Comparison of ENCODE assay signal across 10 cellular contexts in the genomic region with DNA sequence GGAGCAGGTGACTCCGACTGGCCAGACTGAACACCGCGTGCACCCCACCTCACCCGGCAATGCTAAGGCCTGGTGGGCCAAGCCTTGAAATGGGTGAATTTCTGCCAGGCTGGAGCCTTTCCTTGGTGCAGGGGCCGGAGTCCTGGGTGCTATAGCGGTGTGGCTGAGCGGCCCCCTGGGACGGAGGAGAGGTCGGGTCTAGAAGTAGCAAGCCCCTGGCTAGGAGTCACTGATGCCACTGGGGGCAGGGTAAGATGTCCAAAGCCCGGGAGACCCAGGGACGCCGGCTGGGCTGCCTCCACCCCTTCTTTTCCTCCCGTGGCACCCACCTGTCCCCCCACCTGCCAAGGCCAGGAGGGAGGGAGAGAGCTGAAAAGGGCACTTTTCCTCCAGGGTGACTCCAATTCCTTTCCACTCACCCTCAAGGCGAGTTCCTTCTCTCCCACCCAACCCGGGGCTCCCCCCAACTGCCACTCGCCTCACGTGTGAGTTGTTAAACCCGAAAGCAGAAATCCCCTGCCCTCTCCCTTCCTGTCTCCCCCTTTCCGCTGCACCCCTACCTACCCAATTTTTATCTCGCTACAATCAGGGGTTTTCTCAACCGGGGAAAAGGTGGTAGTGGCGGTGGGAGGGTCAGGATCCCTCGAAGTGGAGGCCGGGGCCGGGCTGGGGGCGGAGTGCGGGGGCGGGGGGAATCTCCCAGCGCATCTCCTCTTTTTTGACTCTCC. TPM values are rescaled to one million over a fixed set of nuclear protein-coding genes. Genes with fewer than 3 reads are reported as not detected.
DNase-seq lines count a peak whose midpoint lies in the region; ATAC-seq, FAIRE-seq and TF ChIP-seq lines count a peak whose summit lies in the region.
"Had no signal": no experiment of that assay in that cellular context is flagged by ENCODE, and none has a peak within 500 bp of the region (broad histone marks: within the 10 kb centered on the region; RNA-seq: fewer than 3 reads in every experiment).

No MANE protein-coding gene starts in this region.

- H3K36me3 ChIP-seq in HUES6 (ENCODE audit: control insufficient read depth, insufficient read depth, low read length) (no peaks in the 10 kb centered on the region), endothelial cell of umbilical vein (ENCODE audit: control insufficient read depth in 2 of 2, extremely low read depth in 1 of 2, insufficient read depth in 2 of 2, low read length in 2 of 2) (no peaks in the 10 kb centered on the region)

- peaks cover 17% of the 10 kb centered on the region for H3K36me3 Mint-ChIP-seq in activated CD4-positive, alpha-beta memory T cell treated with anti-CD3 and anti-CD28 coated beads, Interleukin-2, amount 10 ng/mL, durations not matched to agents 7 days and 5 days (ENCODE audit: low read depth)
- H3K36me3 Mint-ChIP-seq in stimulated activated naive B cell treated with anti-CD40 and anti-IgM and Interleukin-4, amounts not matched to agents 10 μg/mL and 1 μg/mL and 100 μg/mL, for 72 hours, result peaks cover 7 to 10% of the 10 kb centered on the region in 2 donors

- no peaks in the 10 kb centered on the region for H3K9me3 Mint-ChIP-seq in activated CD4-positive, alpha-beta memory T cell treated with anti-CD3 and anti-CD28 coated beads, Interleukin-2, amount 10 ng/mL, durations not matched to agents 7 days and 5 days
- peaks cover 0 to 1% of the 10 kb centered on the region in 2 donors for H3K9me3 Mint-ChIP-seq in stimulated activated naive B cell treated with anti-CD40 and anti-IgM and Interleukin-4, amounts not matched to agents 10 μg/mL and 1 μg/mL and 100 μg/mL, for 72 hours

- peak in 1 of 2 donors; percentile 26 for ATAC-seq in stimulated activated naive B cell treated with anti-CD40 and anti-IgM and Interleukin-4, amounts not matched to agents 10 μg/mL and 1 μg/mL and 100 μg/mL, for 72 hours (replicated peaks)

- DNase-seq in activated CD4-positive, alpha-beta memory T cell treated with anti-CD3 and anti-CD28 coated beads, Interleukin-2, amount 10 ng/mL, durations not matched to agents 7 days and 5 days, result peak; percentile 62
- no peak for DNase-seq in endothelial cell of umbilical vein (ENCODE audit: low read depth, low spot score)
- no peak for DNase-seq in stimulated activated naive B cell treated with anti-CD40 and anti-IgM and Interleukin-4, amounts not matched to agents 10 μg/mL and 1 μg/mL and 100 μg/mL, for 72 hours
- DNase-seq in DMS53 treated with DMSO at 0.1 percent for 48 hours (lab: John Stamatoyannopoulos, UW; ENCODE audit: unreplicated experiment), result no peak
- DNase-seq in SW 1271 (lab: John Stamatoyannopoulos, UW), result no peak
- DNase-seq in NCI-H1092 (lab: John Stamatoyannopoulos, UW), result no peak
- DNase-seq: caudate nucleus, NCI-H510A had no signal

- intact Hi-C loops in endothelial cell of umbilical vein (cut with micrococcal nuclease), result no loop called here

- peak overlapping the region; percentile 70 for H3K4me3 Mint-ChIP-seq in activated CD4-positive, alpha-beta memory T cell treated with anti-CD3 and anti-CD28 coated beads, Interleukin-2, amount 10 ng/mL, durations not matched to agents 7 days and 5 days
- H3K4me3 Mint-ChIP-seq in stimulated activated naive B cell treated with anti-CD40 and anti-IgM and Interleukin-4, amounts not matched to agents 10 μg/mL and 1 μg/mL and 100 μg/mL, for 72 hours, result peak overlapping the region; percentile 61 to 62

- dilution Hi-C loops in endothelial cell of umbilical vein (cut with MboI; ENCODE audit: extremely low pct_ligation_motif_present, low sequenced_read_pairs), result no loop called here

- peak overlapping the region; percentile 54 for H3K4me3 ChIP-seq in HUES6 (ENCODE audit: low read depth, low read length)
- H3K4me3 ChIP-seq in endothelial cell of umbilical vein (replicated peaks in 1 of 3; ENCODE audit: insufficient read depth in 1 of 3, low read depth in 1 of 3, low read length in 3 of 3), result peak overlapping the region in 2 of 3 experiments; percentile 0 to 9

- FAIRE-seq in endothelial cell of umbilical vein (lab: Jason Lieb, UNC), result no peak

- no peak for TF ChIP-seq CTCF in endothelial cell of umbilical vein (IDR thresholded peaks at IDR 0.05; ENCODE audit: extremely low read depth in 1 of 2, insufficient read depth in 1 of 2, low read depth in 1 of 2, low read length in 2 of 2)

- POLR2A ChIA-PET in activated CD4-positive, alpha-beta memory T cell treated with anti-CD3 and anti-CD28 coated beads, Interleukin-2, amount 10 ng/mL, durations not matched to agents 7 days and 5 days (lab: Charles Lee), result interaction anchor here (0.7 to 9.0 kb wide), 7 partner anchors 10 to 284 kb away, joined by 3 to 100 read pairs (median 11); no protein-coding TSS in a partner anchor
- POLR2A ChIA-PET in endothelial cell of umbilical vein (lab: Charles Lee), result interaction anchor here (1.0 kb wide), 1 partner anchor 11 kb away, joined by 3 read pairs; no protein-coding TSS in a partner anchor

- H4K20me1 ChIP-seq in endothelial cell of umbilical vein (replicated peaks; ENCODE audit: control insufficient read depth, extremely low read depth, insufficient read depth, low read length), result no peaks in the 10 kb centered on the region

- no TSS peak for BruUV-seq in endothelial cell of umbilical vein (replicated peaks; lab: Mats Ljungman, UMichigan)

- H2AFZ ChIP-seq in endothelial cell of umbilical vein (ENCODE audit: low read depth, low read length), result peak overlapping the region; percentile 7

- H3K9me1 ChIP-seq in endothelial cell of umbilical vein (replicated peaks; ENCODE audit: control insufficient read depth, extremely low read depth, insufficient read depth, low read length), result no peaks in the 10 kb centered on the region

- no peak for TF ChIP-seq POLR2A in endothelial cell of umbilical vein (IDR thresholded peaks at IDR 0.05; ENCODE audit: low read depth, low read length)

- peaks cover 99% of the 10 kb centered on the region for H3K27me3 ChIP-seq in HUES6 (ENCODE audit: control insufficient read depth, insufficient read depth, low read length)
- H3K27me3 ChIP-seq in endothelial cell of umbilical vein (ENCODE audit: control insufficient read depth in 2 of 2, insufficient read depth in 2 of 2, low read length in 2 of 2), result peaks cover 0 to 8% of the 10 kb centered on the region in 2 experiments

- CTCF ChIA-PET in activated CD4-positive, alpha-beta memory T cell treated with anti-CD3 and anti-CD28 coated beads, Interleukin-2, amount 10 ng/mL, durations not matched to agents 7 days and 5 days (lab: Charles Lee), result interaction anchor here (3.4 kb wide), 1 partner anchor 11 kb away, joined by 13 read pairs; no protein-coding TSS in a partner anchor
- CTCF ChIA-PET in endothelial cell of umbilical vein (lab: Charles Lee), result interaction anchor here (1.7 kb wide), 1 partner anchor 176 kb away, joined by 7 read pairs; no protein-coding TSS in a partner anchor

- peaks cover 67% of the 10 kb centered on the region for H3K4me1 Mint-ChIP-seq in activated CD4-positive, alpha-beta memory T cell treated with anti-CD3 and anti-CD28 coated beads, Interleukin-2, amount 10 ng/mL, durations not matched to agents 7 days and 5 days
- peaks cover 52 to 79% of the 10 kb centered on the region in 2 donors for H3K4me1 Mint-ChIP-seq in stimulated activated naive B cell treated with anti-CD40 and anti-IgM and Interleukin-4, amounts not matched to agents 10 μg/mL and 1 μg/mL and 100 μg/mL, for 72 hours

- H3K79me2 ChIP-seq in endothelial cell of umbilical vein (ENCODE audit: control insufficient read depth, insufficient read depth, low read length), result peaks cover 39% of the 10 kb centered on the region

- peaks cover 60% of the 10 kb centered on the region for H3K4me1 ChIP-seq in HUES6 (ENCODE audit: control insufficient read depth, insufficient read depth, low read length)
- peaks cover 63% of the 10 kb centered on the region for H3K4me1 ChIP-seq in endothelial cell of umbilical vein (ENCODE audit: control insufficient read depth, extremely low read depth, insufficient read depth, low read length)

- H3K9me3 ChIP-seq in HUES6 (ENCODE audit: control insufficient read depth, insufficient read depth, low read depth, low read length) (no peaks in the 10 kb centered on the region), endothelial cell of umbilical vein (replicated peaks; ENCODE audit: control insufficient read depth, insufficient read depth, low read length) (no peaks in the 10 kb centered on the region)

- H3K27ac Mint-ChIP-seq in activated CD4-positive, alpha-beta memory T cell treated with anti-CD3 and anti-CD28 coated beads, Interleukin-2, amount 10 ng/mL, durations not matched to agents 7 days and 5 days, result peak overlapping the region; percentile 61
- peak overlapping the region; percentile 78 for H3K27ac Mint-ChIP-seq in stimulated activated naive B cell treated with anti-CD40 and anti-IgM and Interleukin-4, amounts not matched to agents 10 μg/mL and 1 μg/mL and 100 μg/mL, for 72 hours

- H3K27ac ChIP-seq in HUES6 (ENCODE audit: low read depth, low read length), result no peak overlapping the region
- peak overlapping the region; percentile 7 for H3K27ac ChIP-seq in endothelial cell of umbilical vein (ENCODE audit: insufficient read depth, low read depth, low read length)

- peaks cover 77% of the 10 kb centered on the region for H3K27me3 Mint-ChIP-seq in activated CD4-positive, alpha-beta memory T cell treated with anti-CD3 and anti-CD28 coated beads, Interleukin-2, amount 10 ng/mL, durations not matched to agents 7 days and 5 days
- H3K27me3 Mint-ChIP-seq in stimulated activated naive B cell treated with anti-CD40 and anti-IgM and Interleukin-4, amounts not matched to agents 10 μg/mL and 1 μg/mL and 100 μg/mL, for 72 hours, result peaks cover 72 to 94% of the 10 kb centered on the region in 2 donors

- no peak overlapping the region for H3K9ac ChIP-seq in HUES6 (ENCODE audit: low read length)
- peak overlapping the region; percentile 34 for H3K9ac ChIP-seq in endothelial cell of umbilical vein (replicated peaks; ENCODE audit: extremely low read depth, insufficient read depth, low read length)

- peak overlapping the region; percentile 82 for H3K4me2 ChIP-seq in endothelial cell of umbilical vein (ENCODE audit: insufficient read depth, low read length)

TF ChIP-seq in endothelial cell of umbilical vein, 7 proteins besides CTCF, POLR2A, EP300 and RAD21 (continues in another document):
- TF ChIP-seq MYC (IDR thresholded peaks at IDR 0.05; ENCODE audit: low read depth, low read length), result no peak
- no peak for TF ChIP-seq POLR2AphosphoS5 (IDR thresholded peaks at IDR 0.05; ENCODE audit: insufficient read depth, low read depth, low read length)

RNA-seq across cellular contexts. Expression of gene GATA3, which starts 6.0 kb away (rescaled TPM):
- total RNA-seq in activated CD4-positive, alpha-beta memory T cell treated with anti-CD3 and anti-CD28 coated beads, Interleukin-2, amount 10 ng/mL, durations not matched to agents 7 days and 5 days, result 100 to 1,000 TPM; 112 TPM
- total RNA-seq in endothelial cell of umbilical vein, result 30.9 and 33.0 TPM in 2 replicates
- polyA plus RNA-seq in endothelial cell of umbilical vein, result 7.2 and 9.3 TPM in 2 replicates
- 6.7 and 7.0 TPM in 2 replicates for polyA plus RNA-seq in endothelial cell of umbilical vein (2011; cell fraction: cytosol; rRNA removed)
- 13.5 and 14.3 TPM in 2 replicates for polyA plus RNA-seq in endothelial cell of umbilical vein (2011; cell fraction: nucleus; rRNA removed)
- polyA plus RNA-seq in endothelial cell of umbilical vein (2012), result 16.6 and 19.7 TPM in 2 replicates
- 2.5 TPM in 2 replicates for polyA minus RNA-seq in endothelial cell of umbilical vein
- polyA minus RNA-seq in endothelial cell of umbilical vein (2011; cell fraction: cytosol; rRNA and poly(A)+ RNA removed), result not detected
- polyA minus RNA-seq in endothelial cell of umbilical vein (2011; cell fraction: nucleus; rRNA and poly(A)+ RNA removed), result 5.0 and 8.9 TPM in 2 replicates
- polyA plus RNA-seq: neural cell had no signal
